Comparison of ENCODE assay signal across 31 cellular contexts in the genomic region with DNA sequence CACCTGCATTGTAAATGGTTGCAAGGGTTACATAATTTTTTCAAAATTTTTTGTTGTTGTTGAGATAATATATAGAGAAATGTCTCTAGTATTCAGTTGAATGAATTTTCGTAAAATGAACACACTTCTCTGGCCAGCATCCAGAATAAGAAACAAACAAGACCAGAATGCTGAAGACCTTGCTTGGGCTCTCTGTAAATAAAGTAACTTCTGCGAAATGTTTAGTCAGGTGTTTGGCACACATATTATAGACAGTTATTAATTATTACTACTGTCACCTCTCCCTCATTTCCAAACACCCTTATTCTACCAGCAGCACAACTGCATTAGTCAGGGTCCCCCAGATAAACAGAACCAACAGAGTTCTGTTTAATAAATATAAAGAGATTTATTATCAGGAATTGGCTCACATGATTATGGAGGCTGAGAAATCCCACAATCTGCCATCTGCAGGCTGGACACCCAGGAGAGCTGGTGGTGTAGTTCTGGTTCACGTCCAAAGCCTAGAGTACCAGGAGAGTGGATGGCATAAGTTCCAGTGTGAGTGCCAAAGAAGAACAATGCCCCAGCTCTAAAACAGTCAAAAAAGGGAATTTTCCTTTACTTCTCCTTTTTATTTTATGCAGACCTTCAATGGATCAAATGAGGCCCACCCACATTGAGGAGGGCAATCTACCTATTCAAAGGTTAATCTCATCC. TPM values are rescaled to one million over a fixed set of nuclear protein-coding genes. Genes with fewer than 3 reads are reported as not detected.
DNase-seq lines count a peak whose midpoint lies in the region; ATAC-seq, FAIRE-seq and TF ChIP-seq lines count a peak whose summit lies in the region.
"Had no signal": no experiment of that assay in that cellular context is flagged by ENCODE, and none has a peak within 500 bp of the region (broad histone marks: within the 10 kb centered on the region; RNA-seq: fewer than 3 reads in every experiment).

No MANE protein-coding gene starts in this region.

- H3K36me3 ChIP-seq in right atrium auricular region, result no peaks in the 10 kb centered on the region
- no peaks in the 10 kb centered on the region for H3K36me3 ChIP-seq in stomach smooth muscle (ENCODE audit: control insufficient read depth in 2 of 2, insufficient read depth in 2 of 2, low read length in 2 of 2)
- no peaks in the 10 kb centered on the region for H3K36me3 ChIP-seq in OCI-LY7 (ENCODE audit: insufficient read depth, low read length)
- H3K36me3 ChIP-seq: BLaER1 had no signal

- BruUV-seq in OCI-LY7 (replicated peaks; lab: Mats Ljungman, UMichigan), result no TSS peak

- no peak overlapping the region for H3K9ac ChIP-seq in stomach smooth muscle (ENCODE audit: low read length in 2 of 2)
- H3K9ac ChIP-seq: BLaER1 had no signal

- CTCF ChIA-PET in OCI-LY7 (lab: Charles Lee; ENCODE audit: unreplicated experiment), result no interaction called here

- no peak for TF ChIP-seq CTCF in right atrium auricular region (IDR thresholded peaks at IDR 0.05)
- no peak for TF ChIP-seq CTCF in VCaP (conservative IDR thresholded peaks at IDR 0.05)
- TF ChIP-seq CTCF in OCI-LY7 (conservative IDR thresholded peaks at IDR 0.05; ENCODE audit: low read length), result no peak

- intact Hi-C loops in left ventricle myocardium superior (cut with micrococcal nuclease), result no loop called here
- intact Hi-C loops in OCI-LY7 (cut with micrococcal nuclease; ENCODE audit: unreplicated experiment), result no loop called here

- no peaks in the 10 kb centered on the region for H3K4me1 ChIP-seq in right atrium auricular region
- H3K4me1 ChIP-seq in stomach smooth muscle (ENCODE audit: control insufficient read depth, insufficient read depth, low read length), result peaks cover 23% of the 10 kb centered on the region
- H3K4me1 ChIP-seq in OCI-LY7 (ENCODE audit: insufficient read depth, low read length, poor library complexity, severe bottlenecking), result no peaks in the 10 kb centered on the region
- H3K4me1 ChIP-seq: Caco-2 had no signal

- FAIRE-seq in urothelium cell line (lab: Jason Lieb, UNC), result no peak
- FAIRE-seq: A204.1, GM12891, H1 had no signal

- POLR2A ChIA-PET in OCI-LY7 (lab: Charles Lee), result no interaction called here

- H3K9me2 ChIP-seq in OCI-LY7 (ENCODE audit: insufficient read depth, low read length), result no peaks in the 10 kb centered on the region

- no peaks in the 10 kb centered on the region for H4K20me1 ChIP-seq in OCI-LY7 (ENCODE audit: insufficient read depth, low read length)
- H4K20me1 ChIP-seq: BLaER1 had no signal

- no peaks in the 10 kb centered on the region for H3K27me3 ChIP-seq in right atrium auricular region
- H3K27me3 ChIP-seq in stomach smooth muscle (ENCODE audit: control insufficient read depth in 1 of 2, insufficient read depth in 2 of 2, low read length in 2 of 2), result no peaks in the 10 kb centered on the region
- H3K27me3 ChIP-seq: BLaER1 had no signal

- H3K4me3 ChIP-seq in right atrium auricular region (no peak overlapping the region), stomach smooth muscle (ENCODE audit: low read length in 2 of 2) (no peak overlapping the region), OCI-LY7 (ENCODE audit: low read depth, low read length, poor library complexity, severe bottlenecking) (no peak overlapping the region)
- H3K4me3 ChIP-seq: BLaER1, SK-N-MC had no signal

- H3K4me2 ChIP-seq in OCI-LY7 (ENCODE audit: low read length), result no peak overlapping the region
- H3K4me2 ChIP-seq: BLaER1 had no signal

- no peak overlapping the region for H3K27ac ChIP-seq in right atrium auricular region
- peak overlapping the region; percentile 64 for H3K27ac ChIP-seq in VCaP
- peak overlapping the region; percentile 11 for H3K27ac ChIP-seq in stomach smooth muscle (ENCODE audit: low read length)
- no peak overlapping the region for H3K27ac ChIP-seq in OCI-LY7 (ENCODE audit: low read depth, low read length, poor library complexity, severe bottlenecking)
- H3K27ac ChIP-seq: BLaER1, RWPE1, SK-N-MC had no signal

- ATAC-seq in left ventricle myocardium superior, result peak; percentile 46
- ATAC-seq: Panc1 had no signal

- DNase-seq in left ventricle myocardium superior (no peak), right atrium auricular region (ENCODE audit: low spot score) (no peak), NCI-H2196 treated with DMSO at 0.1 percent for 48 hours (lab: John Stamatoyannopoulos, UW; ENCODE audit: unreplicated experiment) (peak; percentile 30), OCI-LY7 (ENCODE audit: low spot score) (no peak), urothelium cell line (ENCODE audit: low spot score) (no peak)
- no peak for DNase-seq in stimulated activated CD4-positive, alpha-beta T cell treated with anti-CD3 and anti-CD28 coated beads, Interleukin-4, amount 100 ng/mL, for 4 hours
- DNase-seq: Caco-2; CD4-positive, alpha-beta memory T cell; DMS79; EL; GF-D8; HCEC 1CT; IMR-90; KG1; MM.1S; NCI-H1436 treated with DMSO at 0.1 percent for 48 hours; NCI-H187 treated with DMSO at 0.1 percent for 48 hours; NCI-H345; NCI-H524 treated with DMSO at 0.1 percent for 48 hours; NCI-H82; SIG-M5; SW 1271 had no signal

- no peaks in the 10 kb centered on the region for H3K9me3 ChIP-seq in right atrium auricular region
- H3K9me3 ChIP-seq in stomach smooth muscle (ENCODE audit: control insufficient read depth in 2 of 2, low read length in 2 of 2), result no peaks in the 10 kb centered on the region
- no peaks in the 10 kb centered on the region for H3K9me3 ChIP-seq in OCI-LY7 (ENCODE audit: low read length)
- H3K9me3 ChIP-seq: BLaER1, Caco-2 had no signal

- no peaks in the 10 kb centered on the region for H3K79me2 ChIP-seq in OCI-LY7 (ENCODE audit: insufficient read depth, low read depth, low read length)

- no peak overlapping the region for H2AFZ ChIP-seq in OCI-LY7 (ENCODE audit: low read length)

RNA-seq across cellular contexts. Expression of a gene that starts 44.1 kb away (rescaled TPM):
- total RNA-seq in left ventricle myocardium superior (19.8 TPM), right atrium auricular region (10 to 100 TPM; 19.6 to 24.9 TPM), OCI-LY7 (2022) (not detected in 2 replicates)
- total RNA-seq in OCI-LY7 (2014; rRNA removed; shearing (Covaris generic)), result not detected in 2 replicates
- total RNA-seq: CD4-positive, alpha-beta memory T cell had no signal

Comparison
In these comparisons a context has a peak if more than half of its experiments do, and no peak if none do; other contexts are left out.
1. H3K27ac ChIP-seq: peak in VCaP (single experiment) and stomach smooth muscle (single experiment); none in right atrium auricular region (0 of 2) and OCI-LY7 (single experiment).
2. RNA of a gene that starts 44.1 kb away (total RNA-seq): 19.6 to 24.9 TPM in right atrium auricular region and 19.8 TPM in left ventricle myocardium superior (single experiment); not detected in OCI-LY7; every median in the first group is over 10 times any median in the second.